13 cellular contexts compared by ENCODE assay signal in the genomic region with DNA sequence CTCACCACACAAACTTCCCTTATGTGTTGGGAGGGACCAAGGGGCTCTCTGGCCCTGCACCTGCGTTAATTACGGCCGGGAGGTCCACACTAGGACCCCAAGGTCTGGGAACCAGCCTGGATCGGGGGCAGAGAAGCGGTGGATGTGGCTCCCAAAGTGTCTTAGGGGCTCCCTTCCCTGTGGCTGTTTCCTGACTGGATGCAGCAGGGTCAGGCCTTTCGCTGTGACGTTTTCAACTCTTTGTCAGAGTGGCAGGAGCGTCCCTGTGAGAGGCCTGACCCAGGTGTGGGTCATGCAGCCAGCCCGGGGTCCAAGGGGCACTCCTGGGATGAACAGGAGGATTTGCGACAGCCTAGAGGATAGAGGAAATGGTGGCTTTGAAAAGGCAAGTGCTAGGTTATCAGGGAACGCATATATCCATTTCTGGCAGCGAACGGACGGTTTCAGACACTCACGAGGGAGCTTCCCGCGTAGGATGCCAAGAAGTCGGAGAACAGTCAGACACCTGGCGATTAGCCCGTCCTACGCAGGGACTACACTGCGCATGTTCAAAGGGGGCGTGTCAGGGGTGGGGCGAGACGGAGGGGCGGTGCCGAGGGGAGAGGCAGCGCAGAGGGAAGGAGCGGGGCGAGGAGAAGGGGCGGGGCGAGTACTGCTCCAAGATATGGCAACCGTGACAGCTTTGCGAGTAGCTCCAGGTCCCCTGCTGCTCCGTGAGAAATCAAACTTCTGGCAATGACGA. TPM values are rescaled to one million over a fixed set of nuclear protein-coding genes. Genes with fewer than 3 reads are reported as not detected.
A peak's percentile ranks its signal among the peaks of the same experiment; 100 is the strongest.
DNase-seq lines count a peak whose midpoint lies in the region; ATAC-seq, FAIRE-seq and TF ChIP-seq lines count a peak whose summit lies in the region.
"Had no signal": no experiment of that assay in that cellular context is flagged by ENCODE, and none has a peak within 500 bp of the region (broad histone marks: within the 10 kb centered on the region; RNA-seq: fewer than 3 reads in every experiment).

No MANE protein-coding gene starts in this region.

- ATAC-seq in GM21528 (IDR thresholded peaks at IDR 0.05; ENCODE audit: low FRiP score, unreplicated experiment): no peak

- 29 to 34% methylated on average over 34 to 36 of the region's 36 CpGs for WGBS in testis, 2 donors

- peak; percentile 36 for FAIRE-seq in bronchial epithelial cell (lab: Jason Lieb, UNC)

- H3K4me3 ChIP-seq in bronchial epithelial cell (ENCODE audit: low read depth, low read length): no peak overlapping the region
- H3K4me3 ChIP-seq in testis: peak overlapping the region; percentile 49 to 65

- intact Hi-C loops in testis (cut with DNase I; ENCODE audit: low total_unique reads): no loop called here

- no peaks in the 10 kb centered on the region for H3K4me1 ChIP-seq in testis
- H3K4me1 ChIP-seq: Peyer's patch had no signal

- DNase-seq in NCI-H748 treated with DMSO at 0.1 percent for 48 hours (lab: John Stamatoyannopoulos, UW) (peak; percentile 41), bronchial epithelial cell (ENCODE audit: low read depth) (no peak), medulla oblongata (ENCODE audit: extremely low spot score) (peak; percentile 48), testis (peak; percentile 89), middle frontal gyrus (ENCODE audit: extremely low spot score, low spot score) (no peak)
- no peak for DNase-seq in stimulated activated naive CD4-positive, alpha-beta T cell treated with Interleukin-2 at 50 U/mL for 16 hours (lab: John Stamatoyannopoulos, UW)
- DNase-seq: activated naive CD4-positive, alpha-beta T cell treated with anti-CD3 and anti-CD28 coated beads, Interleukin-2, amount 50 U/mL, for 16 hours; CD8-positive, alpha-beta memory T cell; NCI-H2171 treated with DMSO at 0.1 percent for 48 hours; Peyer's patch had no signal

- no peak for TF ChIP-seq POLR2A in testis (IDR thresholded peaks at IDR 0.05)

- H3K27me3 ChIP-seq in bronchial epithelial cell (ENCODE audit: control insufficient read depth, insufficient read depth, low read length) (no peaks in the 10 kb centered on the region), testis (no peaks in the 10 kb centered on the region)
- H3K27me3 ChIP-seq: Peyer's patch had no signal

- TF ChIP-seq CTCF in bronchial epithelial cell (IDR thresholded peaks at IDR 0.05; ENCODE audit: insufficient read depth, low read length, severe bottlenecking): no peak
- no peak for TF ChIP-seq CTCF in testis (IDR thresholded peaks at IDR 0.05)

- H3K36me3 ChIP-seq in bronchial epithelial cell (ENCODE audit: control insufficient read depth, insufficient read depth, low read length) (no peaks in the 10 kb centered on the region), testis (ENCODE audit: low read depth, missing control alignments) (no peaks in the 10 kb centered on the region)
- H3K36me3 ChIP-seq: Peyer's patch had no signal

- H3K27ac ChIP-seq in testis: no peak overlapping the region
- H3K27ac ChIP-seq: epithelial cell of prostate, Peyer's patch had no signal

- no peaks in the 10 kb centered on the region for H3K9me3 ChIP-seq in testis

RNA-seq across cellular contexts. Expression of a gene that starts 46.2 kb away (rescaled TPM):
- total RNA-seq in bronchial epithelial cell (not detected in 2 replicates), testis (1 to 10 TPM in 1 of 2 donors, under 1 TPM in 1; 0.68 to 1.0 TPM)
- 0.24 TPM for polyA plus RNA-seq in testis (ENCODE audit: insufficient read depth, low read depth, low replicate concordance)
- total RNA-seq: CD8-positive, alpha-beta memory T cell; Peyer's patch had no signal
- polyA plus RNA-seq: CD8-positive, alpha-beta memory T cell; thymus had no signal

Comparison
In these comparisons a context has a peak if more than half of its experiments do, and no peak if none do; other contexts are left out.
1. DNase-seq: peak in NCI-H748 treated with DMSO at 0.1 percent for 48 hours (single experiment), medulla oblongata (single experiment) and testis (single experiment); none in bronchial epithelial cell (single experiment), middle frontal gyrus (single experiment) and stimulated activated naive CD4-positive, alpha-beta T cell treated with Interleukin-2 at 50 U/mL for 16 hours (single experiment).